Comparison of ENCODE assay signal across 20 cellular contexts in genomic region chr2:159775006-159775405, GRCh38. TPM values are rescaled to one million over a fixed set of nuclear protein-coding genes. Genes with fewer than 3 reads are reported as not detected.
DNase-seq lines count a peak whose midpoint lies in the region; TF ChIP-seq lines count a peak whose summit lies in the region.
"Had no signal": no experiment of that assay in that cellular context is flagged by ENCODE, and none has a peak within 500 bp of the region (broad histone marks: within the 10 kb centered on the region; RNA-seq: fewer than 3 reads in every experiment).

No MANE protein-coding gene starts in this region.

- no peak overlapping the region for H3K27ac ChIP-seq in substantia nigra (ENCODE audit: low read depth, low read length, poor library complexity, severe bottlenecking)
- H3K27ac ChIP-seq: thyroid gland had no signal

- CTCF ChIA-PET in activated naive CD4-positive, alpha-beta T cell treated with anti-CD3 and anti-CD28 coated beads for 36 hours (lab: Charles Lee), result no interaction called here
- CTCF ChIA-PET in GM10248 (lab: Yijun Ruan, JAX), result interaction anchor here (1.3 kb wide), 1 partner anchor 16 kb away, joined by 5 read pairs; no protein-coding TSS in a partner anchor

- peaks cover 11% of the 10 kb centered on the region for H3K36me3 Mint-ChIP-seq in activated naive CD4-positive, alpha-beta T cell treated with anti-CD3 and anti-CD28 coated beads for 36 hours (ENCODE audit: low read depth)
- peaks cover 15% of the 10 kb centered on the region for H3K36me3 Mint-ChIP-seq in chondrocyte (ENCODE audit: low read depth)
- peaks cover 4% of the 10 kb centered on the region for H3K36me3 Mint-ChIP-seq in progenitor cell of endocrine pancreas (ENCODE audit: insufficient read depth)

- H3K9me3 Mint-ChIP-seq in activated naive CD4-positive, alpha-beta T cell treated with anti-CD3 and anti-CD28 coated beads for 36 hours, result no peaks in the 10 kb centered on the region
- no peaks in the 10 kb centered on the region for H3K9me3 Mint-ChIP-seq in chondrocyte (ENCODE audit: low read depth)
- no peaks in the 10 kb centered on the region for H3K9me3 Mint-ChIP-seq in progenitor cell of endocrine pancreas (ENCODE audit: low read depth)
- H3K9me3 Mint-ChIP-seq: CD14-positive monocyte, H9 had no signal

- peak overlapping the region; percentile 15 for H3K27ac Mint-ChIP-seq in activated naive CD4-positive, alpha-beta T cell treated with anti-CD3 and anti-CD28 coated beads for 36 hours
- H3K27ac Mint-ChIP-seq in chondrocyte (ENCODE audit: unreplicated experiment) (no peak overlapping the region), progenitor cell of endocrine pancreas (peak overlapping the region; percentile 5)
- H3K27ac Mint-ChIP-seq: activated CD4-positive, alpha-beta T cell treated with anti-CD3 and anti-CD28 coated beads for 36 hours had no signal

- H3K4me1 Mint-ChIP-seq in activated naive CD4-positive, alpha-beta T cell treated with anti-CD3 and anti-CD28 coated beads for 36 hours (ENCODE audit: low read depth), result peaks cover 6% of the 10 kb centered on the region
- H3K4me1 Mint-ChIP-seq in chondrocyte (ENCODE audit: low read depth), result peaks cover 13% of the 10 kb centered on the region
- peaks cover under 1% of the 10 kb centered on the region for H3K4me1 Mint-ChIP-seq in progenitor cell of endocrine pancreas (ENCODE audit: low read depth)
- H3K4me1 Mint-ChIP-seq: activated CD4-positive, alpha-beta T cell treated with anti-CD3 and anti-CD28 coated beads for 36 hours had no signal

- DNase-seq in activated naive CD4-positive, alpha-beta T cell treated with anti-CD3 and anti-CD28 coated beads for 36 hours, result no peak
- DNase-seq in activated naive CD4-positive, alpha-beta T cell treated with Interleukin-2 at 50 U/mL for 16 hours, result no peak
- DNase-seq in OCI-M1 (lab: John Stamatoyannopoulos, UW), result peak; percentile 26
- DNase-seq in chondrocyte (ENCODE audit: low spot score), result no peak
- DNase-seq in progenitor cell of endocrine pancreas (ENCODE audit: low spot score, unreplicated experiment), result no peak
- no peak for DNase-seq in GOT3 (lab: John Stamatoyannopoulos, UW)
- DNase-seq in GM10248 (ENCODE audit: extremely low spot score), result no peak
- DNase-seq in substantia nigra (lab: John Stamatoyannopoulos, UW), result no peak
- DNase-seq: activated CD4-positive, alpha-beta T cell treated with anti-CD3 and anti-CD28 coated beads for 36 hours; activated effector memory CD4-positive, alpha-beta T cell treated with Interleukin-2 at 50 U/mL for 16 hours; anterior cingulate cortex; H9; MV-4-11; NCI-H2029; NCI-H524 treated with DMSO at 0.1 percent for 48 hours; SHP77; spleen; T1000; thyroid gland had no signal

- no peaks in the 10 kb centered on the region for H3K27me3 Mint-ChIP-seq in activated naive CD4-positive, alpha-beta T cell treated with anti-CD3 and anti-CD28 coated beads for 36 hours (ENCODE audit: low read depth)
- no peaks in the 10 kb centered on the region for H3K27me3 Mint-ChIP-seq in chondrocyte (ENCODE audit: low read depth)
- no peaks in the 10 kb centered on the region for H3K27me3 Mint-ChIP-seq in progenitor cell of endocrine pancreas
- H3K27me3 Mint-ChIP-seq: activated CD4-positive, alpha-beta T cell treated with anti-CD3 and anti-CD28 coated beads for 36 hours had no signal

- TF ChIP-seq CTCF in chondrocyte (IDR thresholded peaks at IDR 0.05), result peak; percentile 35
- TF ChIP-seq CTCF in progenitor cell of endocrine pancreas (IDR thresholded peaks at IDR 0.05; ENCODE audit: unreplicated experiment), result no peak
- TF ChIP-seq CTCF in GM10248 (IDR thresholded peaks at IDR 0.05; ENCODE audit: control extremely low read depth, extremely low read depth, low read depth, missing control alignments), result no peak

- POLR2A ChIA-PET in GM10248 (lab: Yijun Ruan, JAX), result no interaction called here

- H3K4me3 Mint-ChIP-seq in activated naive CD4-positive, alpha-beta T cell treated with anti-CD3 and anti-CD28 coated beads for 36 hours, result no peak overlapping the region
- H3K4me3 Mint-ChIP-seq in chondrocyte (ENCODE audit: unreplicated experiment), result no peak overlapping the region
- no peak overlapping the region for H3K4me3 Mint-ChIP-seq in progenitor cell of endocrine pancreas (ENCODE audit: low read depth)
- H3K4me3 Mint-ChIP-seq: activated CD4-positive, alpha-beta T cell treated with anti-CD3 and anti-CD28 coated beads for 36 hours; CD14-positive monocyte; H9 had no signal

- intact Hi-C loops in activated naive CD4-positive, alpha-beta T cell treated with anti-CD3 and anti-CD28 coated beads for 36 hours (cut with micrococcal nuclease), result no loop called here

RNA-seq across cellular contexts. Expression of gene CD302, which starts 23.0 kb away (rescaled TPM):
- under 1 TPM; 0.35 to 0.48 TPM for total RNA-seq in activated naive CD4-positive, alpha-beta T cell treated with anti-CD3 and anti-CD28 coated beads for 36 hours
- 6.0 to 10.6 TPM (median 6.4 TPM) in 3 replicates for total RNA-seq in chondrocyte
- total RNA-seq in progenitor cell of endocrine pancreas, result 3.6 and 3.9 TPM in 2 replicates
